ENCODE assay signal across 19 cellular contexts in the genomic region with DNA sequence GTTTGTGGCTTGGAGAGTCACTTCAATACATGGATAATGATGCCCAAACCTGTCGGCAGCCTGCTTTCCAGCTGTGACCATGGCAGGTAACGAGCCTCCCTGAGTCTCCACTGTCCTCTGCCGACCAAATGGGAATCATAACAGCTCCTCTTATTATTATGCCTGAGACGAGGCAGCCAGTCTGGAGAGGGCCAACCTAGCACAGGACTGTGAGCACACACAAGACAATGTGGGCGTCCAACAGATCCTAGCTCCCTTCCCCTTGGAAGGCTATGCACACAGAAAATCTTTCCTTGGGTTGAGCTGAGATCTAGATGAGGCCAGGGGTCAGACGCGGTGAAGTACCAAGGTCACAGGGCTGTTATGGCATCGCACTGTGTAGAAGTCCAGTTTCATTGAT. TPM values are rescaled to one million over a fixed set of nuclear protein-coding genes. Genes with fewer than 3 reads are reported as not detected.
DNase-seq lines count a peak whose midpoint lies in the region; ATAC-seq, FAIRE-seq and TF ChIP-seq lines count a peak whose summit lies in the region.
"Had no signal": no experiment of that assay in that cellular context is flagged by ENCODE, and none has a peak within 500 bp of the region (broad histone marks: within the 10 kb centered on the region; RNA-seq: fewer than 3 reads in every experiment).

No MANE protein-coding gene starts in this region.

- no peak overlapping the region for H3K27ac Mint-ChIP-seq in HFFc6
- H3K27ac Mint-ChIP-seq in nephron = peak overlapping the region; percentile 47 to 78 (median 58)

- TF ChIP-seq RAD21 in K562 (CRISPR knock-in tag; conservative IDR thresholded peaks at IDR 0.05 in 1 of 2, IDR thresholded peaks at IDR 0.05 in 1 of 2) = no peak
- no peak for TF ChIP-seq RAD21 in SK-N-SH (IDR thresholded peaks at IDR 0.05; ENCODE audit: low read length)

- intact Hi-C loops in K562 (cut with micrococcal nuclease) = loop anchor here (5.0 kb wide), 1 partner anchor 84 kb away; the partner anchor contains the start of genes CHPF and TMEM198

- H3K27me3 Mint-ChIP-seq in HFFc6 (ENCODE audit: insufficient read depth) (peaks cover 18% of the 10 kb centered on the region), nephron (ENCODE audit: low read depth) (peaks cover 24% of the 10 kb centered on the region)

- peaks cover 0 to 41% of the 10 kb centered on the region in 2 experiments; a peak in 2 of 5 replicates for H3K4me1 ChIP-seq in K562 (replicated peaks in 1 of 2; ENCODE audit: control insufficient read depth in 2 of 2, insufficient read depth in 2 of 2, low read length in 2 of 2)
- H3K4me1 ChIP-seq in SK-N-SH (ENCODE audit: control insufficient read depth in 1 of 2, insufficient read depth in 2 of 2, low read depth in 1 of 2, low read length in 1 of 2) = peaks cover 0 to 13% of the 10 kb centered on the region in 2 experiments; a peak in 1 of 4 replicates
- H3K4me1 ChIP-seq in HAP-1 = peaks cover 8% of the 10 kb centered on the region; the same call in 1 of the 2 replicates
- H3K4me1 ChIP-seq in small intestine (ENCODE audit: control insufficient read depth in 2 of 2, insufficient read depth in 1 of 2, low read depth in 1 of 2, low read length in 1 of 2) = peaks cover 0 to 2% of the 10 kb centered on the region in 2 donors

- no peaks in the 10 kb centered on the region for H3K9me1 ChIP-seq in K562 (ENCODE audit: control insufficient read depth, insufficient read depth, low read length)

- no peak for FAIRE-seq in K562 (lab: Jason Lieb, UNC)
- no peak for FAIRE-seq in small intestine (lab: Jason Lieb, UNC)

- H3K27me3 ChIP-seq in K562 (ENCODE audit: control insufficient read depth in 2 of 2, insufficient read depth in 2 of 2, low read length in 2 of 2) = peaks cover 2 to 16% of the 10 kb centered on the region in 2 experiments; a peak in 1 of 5 replicates
- no peaks in the 10 kb centered on the region for H3K27me3 ChIP-seq in SK-N-SH (ENCODE audit: insufficient read depth)
- H3K27me3 ChIP-seq in HAP-1 (ENCODE audit: low read depth) = no peaks in the 10 kb centered on the region; the same call in 1 of the 2 replicates
- peaks cover 2 to 4% of the 10 kb centered on the region in 2 donors for H3K27me3 ChIP-seq in small intestine (ENCODE audit: control insufficient read depth in 2 of 2, insufficient read depth in 2 of 2, low read length in 2 of 2)
- H3K27me3 ChIP-seq: gastroesophageal sphincter, sigmoid colon had no signal

- H4K20me1 ChIP-seq in K562 (replicated peaks; ENCODE audit: control insufficient read depth, insufficient read depth, low read length) (no peaks in the 10 kb centered on the region), SK-N-SH (ENCODE audit: insufficient read depth) (no peaks in the 10 kb centered on the region)

- no peaks in the 10 kb centered on the region for H3K79me2 ChIP-seq in K562 (ENCODE audit: control insufficient read depth, insufficient read depth, low read length)
- peaks cover 5% of the 10 kb centered on the region; the same call in 1 of the 2 replicates for H3K79me2 ChIP-seq in SK-N-SH (ENCODE audit: insufficient read depth)

- 33% methylated on average over 7 of the region's 8 CpGs for WGBS in K562 (ENCODE audit: insufficient coverage, low coverage, missing lambda C conversion rate)
- WGBS in SK-N-SH (ENCODE audit: low lambda C conversion rate) = 97% methylated on average over 7 of the region's 8 CpGs
- WGBS in small intestine, 3 donors = 49 to 71% (median 59%) methylated on average over 8 of the region's 8 CpGs

- no peak for TF ChIP-seq POLR2A in K562 (conservative IDR thresholded peaks at IDR 0.05)

- peaks cover 6% of the 10 kb centered on the region for H3K4me1 Mint-ChIP-seq in HFFc6 (ENCODE audit: low read depth)
- peaks cover 15% of the 10 kb centered on the region for H3K4me1 Mint-ChIP-seq in nephron

- H3K4me3 ChIP-seq in K562 (no peak overlapping the region), SK-N-SH (ENCODE audit: low read depth in 2 of 2, low read length in 1 of 2) (no peak overlapping the region), HAP-1 (no peak overlapping the region), small intestine (ENCODE audit: low read depth in 1 of 2, low read length in 2 of 2) (no peak overlapping the region)
- H3K4me3 ChIP-seq: lung had no signal

- in situ Hi-C loops in K562 (cut with MboI) = no loop called here
- in situ Hi-C loops in HAP-1 (cut with MboI; ENCODE audit: low sequenced_read_pairs) = no loop called here

- H3K4me3 Mint-ChIP-seq in HFFc6 (peak overlapping the region; percentile 78), nephron (peak overlapping the region; percentile 78 to 89 (median 86))

- no peak overlapping the region for H3K27ac ChIP-seq in K562 (ENCODE audit: extremely low read depth, low read depth, low read length)
- H3K27ac ChIP-seq in SK-N-SH (ENCODE audit: low read depth in 2 of 2, low read length in 1 of 2) = no peak overlapping the region
- no peak overlapping the region for H3K27ac ChIP-seq in small intestine (ENCODE audit: low read depth in 1 of 2, low read length in 1 of 2)
- H3K27ac ChIP-seq: 22Rv1, SJSA1, transverse colon had no signal

- TF ChIP-seq EP300 in K562 (IDR thresholded peaks at IDR 0.05; ENCODE audit: low read length) (no peak), SK-N-SH (IDR thresholded peaks at IDR 0.05; ENCODE audit: borderline replicate concordance in 1 of 2, low read depth in 1 of 2, low read length in 1 of 2) (no peak)

- H3K36me3 Mint-ChIP-seq in HFFc6 (ENCODE audit: low read depth) = no peaks in the 10 kb centered on the region
- H3K36me3 Mint-ChIP-seq in nephron (ENCODE audit: low read depth) = no peaks in the 10 kb centered on the region

- H3F3A ChIP-seq in SK-N-SH (replicated peaks; ENCODE audit: insufficient read depth) = no peaks in the 10 kb centered on the region

- H3K9me2 ChIP-seq in SK-N-SH = no peaks in the 10 kb centered on the region

- POLR2A ChIA-PET in K562 (lab: Yijun Ruan, JAX) (interaction anchor here (0.9 to 1.2 kb wide), 2 partner anchors 11 to 19 kb away, joined by 3 to 4 read pairs; no protein-coding TSS in a partner anchor), SK-N-SH (lab: Yijun Ruan, JAX) (interaction anchor here (0.7 to 4.5 kb wide), 5 partner anchors 10 to 55 kb away, joined by 3 to 18 read pairs (median 5); partner anchors contain the start of genes OBSL1 and STK11IP)

- H3K9me3 Mint-ChIP-seq in HFFc6 (no peaks in the 10 kb centered on the region), nephron (no peaks in the 10 kb centered on the region)

- H2AFZ ChIP-seq in K562 (ENCODE audit: low read depth, low read length) = no peak overlapping the region
- H2AFZ ChIP-seq in SK-N-SH (ENCODE audit: low read depth) = no peak overlapping the region

- peak; percentile 14 for DNase-seq in DMS 273 (lab: John Stamatoyannopoulos, UW; ENCODE audit: unreplicated experiment)
- no peak for DNase-seq in DMS 273 treated with DMSO at 0.1 percent for 48 hours (lab: John Stamatoyannopoulos, UW)
- DNase-seq in HFFc6 = no peak
- DNase-seq in K562 (ENCODE audit: extremely low read depth in 1 of 4, low spot score in 3 of 4) = no peak
- no peak for DNase-seq in SK-N-SH
- DNase-seq in HAP-1 (ENCODE audit: low spot score in 2 of 2) = no peak
- no peak for DNase-seq in small intestine
- DNase-seq: activated CD4-positive, alpha-beta T cell treated with anti-CD3 and anti-CD28 coated beads for 48 hours; amniotic stem cell; NCI-H1092; NCI-H82; sigmoid colon; transverse colon had no signal

- BruUV-seq in K562 (replicated peaks; lab: Mats Ljungman, UMichigan) = no TSS peak

- H3K9me3 ChIP-seq in K562 (replicated peaks; ENCODE audit: control insufficient read depth, insufficient read depth, low read depth, low read length) (no peaks in the 10 kb centered on the region), SK-N-SH (no peaks in the 10 kb centered on the region), HAP-1 (no peaks in the 10 kb centered on the region), small intestine (ENCODE audit: control insufficient read depth, low read depth) (no peaks in the 10 kb centered on the region)
- H3K9me3 ChIP-seq: gastroesophageal sphincter, sigmoid colon, SJSA1, transverse colon had no signal

- CTCF ChIA-PET in K562 (lab: Yijun Ruan, JAX; ENCODE audit: low intra/inter-chr PET ratio) (no interaction called here), SK-N-SH (lab: Yijun Ruan, JAX) (interaction anchor here (0.8 to 7.8 kb wide), 5 partner anchors 11 to 86 kb away, joined by 3 to 59 read pairs (median 4); partner anchors contain the start of gene STK11IP)

- no peak for TF ChIP-seq CTCF in HFFc6 (IDR thresholded peaks at IDR 0.05)
- 0 out of 6 replicates have a peak, but pooled peaks of 1 of the 3 experiments have one; percentile 3 for TF ChIP-seq CTCF in K562 (IDR thresholded peaks at IDR 0.05 in 2 of 3, conservative IDR thresholded peaks at IDR 0.05 in 1 of 3; ENCODE audit: insufficient read depth in 2 of 3, low read depth in 1 of 3, low read length in 3 of 3)
- no peak for TF ChIP-seq CTCF in nephron (IDR thresholded peaks at IDR 0.05; ENCODE audit: unreplicated experiment in 3 of 3)
- TF ChIP-seq CTCF in SK-N-SH (IDR thresholded peaks at IDR 0.05) = no peak

- peak; percentile 13; the same call in 2 of the 3 replicates for ATAC-seq in K562

- H3K36me3 ChIP-seq in K562 (ENCODE audit: control insufficient read depth, insufficient read depth, low read length) (no peaks in the 10 kb centered on the region), SK-N-SH (replicated peaks in 1 of 2; ENCODE audit: control insufficient read depth in 1 of 2, insufficient read depth in 2 of 2, low read length in 1 of 2) (no peaks in the 10 kb centered on the region), HAP-1 (replicated peaks) (no peaks in the 10 kb centered on the region), small intestine (ENCODE audit: control insufficient read depth in 2 of 2, insufficient read depth in 2 of 2, low read length in 2 of 2) (no peaks in the 10 kb centered on the region)
- H3K36me3 ChIP-seq: gastroesophageal sphincter, sigmoid colon, SJSA1, transverse colon had no signal

- H3K9ac ChIP-seq in K562 (ENCODE audit: insufficient read depth in 1 of 2, low read depth in 2 of 2, low read length in 2 of 2) = no peak overlapping the region
- H3K9ac ChIP-seq in SK-N-SH = no peak overlapping the region

- H3K4me2 ChIP-seq in K562 (ENCODE audit: insufficient read depth, low read length) = no peak overlapping the region
- H3K4me2 ChIP-seq in SK-N-SH = no peak overlapping the region

RNA-seq across cellular contexts. Expression of gene SLC4A3, which starts 0.9 kb away (rescaled TPM):
- total RNA-seq in HFFc6 (2021; fragmentation: NEBNext Ultra II Directional; extraction: Animal tissue kit (Norgen Biotek cat#: 25700)) = 10 to 100 TPM in 1 of 6 experiments, 1 to 10 TPM in 5; 3.7 to 13.5 (median 4.3) TPM
- 0.28 and 2.2 TPM in 2 replicates for total RNA-seq in K562 (2011; cell fraction: chromatin; rRNA removed; ENCODE audit: low replicate concordance)
- total RNA-seq in K562 (2011; cell fraction: nucleolus; rRNA removed) = 0.53 and 1.0 TPM in 2 replicates
- 0.53 and 0.59 TPM in 2 replicates for total RNA-seq in K562 (2011; cell fraction: nucleoplasm; rRNA removed)
- total RNA-seq in K562 (2014; rRNA removed) = not detected in 2 replicates
- total RNA-seq in K562 (2014; rRNA removed; fragmentation: Illumina TruSeq; extraction: Trizol) = not detected in 2 replicates
- total RNA-seq in K562 (2015; rRNA removed; fragmentation: Illumina TruSeq; extraction: Trizol) = 0.04 TPM in 1 of 2 replicates, not detected in the other
- 0.04 and 0.31 TPM in 2 replicates for total RNA-seq in K562 (2021)
- polyA plus RNA-seq in K562 (2011; rRNA removed) = 0.26 and 0.76 TPM in 2 replicates
- polyA plus RNA-seq in K562 (2011; cell fraction: cytosol; rRNA removed) = 0.39 and 0.62 TPM in 2 replicates
- 3.3 and 5.9 TPM in 2 replicates for polyA plus RNA-seq in K562 (2011; cell fraction: nucleus; rRNA removed)
- 0.08 and 0.17 TPM in 2 replicates for polyA plus RNA-seq in K562 (2012)
- 0.04 TPM in 1 of 2 replicates, not detected in the other for polyA plus RNA-seq in K562 (2014; fragmentation: Illumina TruSeq; extraction: Trizol)
- polyA plus RNA-seq in K562 (2014; fragmentation: Nextera tagmentation; extraction: Ambion mirVana) = not detected
- polyA plus RNA-seq in K562 (2014; rRNA removed) = 0.05 and 0.11 TPM in 2 replicates
- polyA minus RNA-seq in K562 (2011; rRNA and poly(A)+ RNA removed) = not detected in 2 replicates
- polyA minus RNA-seq in K562 (2011; cell fraction: cytosol; rRNA and poly(A)+ RNA removed) = not detected in 2 replicates
- polyA minus RNA-seq in K562 (2011; cell fraction: nucleus; rRNA and poly(A)+ RNA removed) = 1.1 and 2.2 TPM in 2 replicates
- 12.2 and 12.3 TPM in 2 replicates for polyA plus RNA-seq in SK-N-SH (2012; rRNA removed)
- 3.9 and 5.1 TPM in 2 replicates for polyA plus RNA-seq in SK-N-SH (2012; cell fraction: cytosol; rRNA removed)
- 53.0 and 74.5 TPM in 2 replicates for polyA plus RNA-seq in SK-N-SH (2012; cell fraction: nucleus; rRNA removed)
- polyA plus RNA-seq in small intestine = 1 to 10 TPM in 2 of 3 donors, not detected in 1; 1.1 to 2.2 TPM

RNA-seq across cellular contexts. Expression of gene STK11IP, which starts 28.9 kb away (rescaled TPM):
- total RNA-seq in HFFc6 (2021; fragmentation: NEBNext Ultra II Directional; extraction: Animal tissue kit (Norgen Biotek cat#: 25700)) = 10 to 100 TPM; 17.4 to 21.5 (median 18.9) TPM
- 27.6 and 95.1 TPM in 2 replicates for total RNA-seq in K562 (2011; cell fraction: chromatin; rRNA removed; ENCODE audit: low replicate concordance)
- 56.0 and 75.7 TPM in 2 replicates for total RNA-seq in K562 (2011; cell fraction: nucleolus; rRNA removed)
- 40.2 and 44.7 TPM in 2 replicates for total RNA-seq in K562 (2011; cell fraction: nucleoplasm; rRNA removed)
- total RNA-seq in K562 (2014; rRNA removed) = 8.5 and 10.3 TPM in 2 replicates
- total RNA-seq in K562 (2014; rRNA removed; fragmentation: Illumina TruSeq; extraction: Trizol) = 3.3 TPM in 2 replicates
- 5.6 and 6.5 TPM in 2 replicates for total RNA-seq in K562 (2015; rRNA removed; fragmentation: Illumina TruSeq; extraction: Trizol)
- total RNA-seq in K562 (2021) = 20.6 and 21.7 TPM in 2 replicates
- polyA plus RNA-seq in K562 (2011; rRNA removed) = 4.7 and 14.4 TPM in 2 replicates
- 5.6 and 6.8 TPM in 2 replicates for polyA plus RNA-seq in K562 (2011; cell fraction: cytosol; rRNA removed)
- polyA plus RNA-seq in K562 (2011; cell fraction: nucleus; rRNA removed) = 89.3 and 106 TPM in 2 replicates
- 14.2 TPM in 2 replicates for polyA plus RNA-seq in K562 (2012)
- polyA plus RNA-seq in K562 (2014; fragmentation: Illumina TruSeq; extraction: Trizol) = 7.3 and 10.6 TPM in 2 replicates
- polyA plus RNA-seq in K562 (2014; fragmentation: Nextera tagmentation; extraction: Ambion mirVana) = under 1 TPM; 0.52 to 0.89 TPM
- polyA plus RNA-seq in K562 (2014; rRNA removed) = 9.0 and 12.6 TPM in 2 replicates
- 5.2 and 5.4 TPM in 2 replicates for polyA minus RNA-seq in K562 (2011; rRNA and poly(A)+ RNA removed)
- polyA minus RNA-seq in K562 (2011; cell fraction: cytosol; rRNA and poly(A)+ RNA removed) = 9.6 and 10.6 TPM in 2 replicates
- 27.2 and 31.0 TPM in 2 replicates for polyA minus RNA-seq in K562 (2011; cell fraction: nucleus; rRNA and poly(A)+ RNA removed)
- 22.1 and 22.9 TPM in 2 replicates for polyA plus RNA-seq in SK-N-SH (2012; rRNA removed)
- polyA plus RNA-seq in SK-N-SH (2012; cell fraction: cytosol; rRNA removed) = 4.1 and 5.5 TPM in 2 replicates
- polyA plus RNA-seq in SK-N-SH (2012; cell fraction: nucleus; rRNA removed) = 141 and 185 TPM in 2 replicates
- 10 to 100 TPM; 20.4 to 38.9 (median 23.9) TPM for polyA plus RNA-seq in small intestine

RNA-seq across cellular contexts. Expression of gene INHA, which starts 54.4 kb away (rescaled TPM):
- under 1 TPM in 5 of 6 experiments, not detected in 1; 0.14 to 0.45 (median 0.25) TPM for total RNA-seq in HFFc6 (2021; fragmentation: NEBNext Ultra II Directional; extraction: Animal tissue kit (Norgen Biotek cat#: 25700))
- 0.56 and 0.93 TPM in 2 replicates for total RNA-seq in K562 (2011; cell fraction: chromatin; rRNA removed; ENCODE audit: low replicate concordance)
- 0.79 and 1.0 TPM in 2 replicates for total RNA-seq in K562 (2011; cell fraction: nucleolus; rRNA removed)
- total RNA-seq in K562 (2011; cell fraction: nucleoplasm; rRNA removed) = 0.84 and 1.1 TPM in 2 replicates
- total RNA-seq in K562 (2014; rRNA removed) = 1.1 and 1.3 TPM in 2 replicates
- 0.11 and 0.13 TPM in 2 replicates for total RNA-seq in K562 (2014; rRNA removed; fragmentation: Illumina TruSeq; extraction: Trizol)
- total RNA-seq in K562 (2015; rRNA removed; fragmentation: Illumina TruSeq; extraction: Trizol) = 0.40 and 0.41 TPM in 2 replicates
- 0.51 and 0.71 TPM in 2 replicates for total RNA-seq in K562 (2021)
- polyA plus RNA-seq in K562 (2011; rRNA removed) = 0.61 and 0.72 TPM in 2 replicates
- 1.0 and 3.8 TPM in 2 replicates for polyA plus RNA-seq in K562 (2011; cell fraction: cytosol; rRNA removed)
- polyA plus RNA-seq in K562 (2011; cell fraction: nucleus; rRNA removed) = 3.8 and 4.3 TPM in 2 replicates
- polyA plus RNA-seq in K562 (2012) = 0.68 and 1.8 TPM in 2 replicates
- polyA plus RNA-seq in K562 (2014; fragmentation: Illumina TruSeq; extraction: Trizol) = 0.36 and 0.61 TPM in 2 replicates
- under 1 TPM; 0.07 TPM for polyA plus RNA-seq in K562 (2014; fragmentation: Nextera tagmentation; extraction: Ambion mirVana)
- 0.90 and 1.9 TPM in 2 replicates for polyA plus RNA-seq in K562 (2014; rRNA removed)
- polyA minus RNA-seq in K562 (2011; rRNA and poly(A)+ RNA removed) = 0.14 and 0.15 TPM in 2 replicates
- polyA minus RNA-seq in K562 (2011; cell fraction: cytosol; rRNA and poly(A)+ RNA removed) = not detected in 2 replicates
- polyA minus RNA-seq in K562 (2011; cell fraction: nucleus; rRNA and poly(A)+ RNA removed) = 0.33 and 0.40 TPM in 2 replicates
- 1.2 and 1.6 TPM in 2 replicates for polyA plus RNA-seq in SK-N-SH (2012; rRNA removed)
- polyA plus RNA-seq in SK-N-SH (2012; cell fraction: cytosol; rRNA removed) = 0.10 and 0.22 TPM in 2 replicates
- polyA plus RNA-seq in SK-N-SH (2012; cell fraction: nucleus; rRNA removed) = 13.8 and 15.1 TPM in 2 replicates
- under 1 TPM in 1 of 3 donors, not detected in 2; 0.18 TPM for polyA plus RNA-seq in small intestine
- total RNA-seq: HT1080, transverse colon had no signal

RNA-seq across cellular contexts. Expression of gene OBSL1, which starts 55.2 kb away (rescaled TPM):
- total RNA-seq in HFFc6 (2021; fragmentation: NEBNext Ultra II Directional; extraction: Animal tissue kit (Norgen Biotek cat#: 25700)) = 10 to 100 TPM; 60.0 to 85.2 (median 65.8) TPM
- total RNA-seq in K562 (2011; cell fraction: chromatin; rRNA removed; ENCODE audit: low replicate concordance) = 21.4 and 68.9 TPM in 2 replicates
- 49.9 and 55.4 TPM in 2 replicates for total RNA-seq in K562 (2011; cell fraction: nucleolus; rRNA removed)
- 22.7 and 27.9 TPM in 2 replicates for total RNA-seq in K562 (2011; cell fraction: nucleoplasm; rRNA removed)
- total RNA-seq in K562 (2014; rRNA removed) = 14.9 and 19.2 TPM in 2 replicates
- total RNA-seq in K562 (2014; rRNA removed; fragmentation: Illumina TruSeq; extraction: Trizol) = 2.5 and 3.0 TPM in 2 replicates
- total RNA-seq in K562 (2015; rRNA removed; fragmentation: Illumina TruSeq; extraction: Trizol) = 8.6 and 9.6 TPM in 2 replicates
- total RNA-seq in K562 (2021) = 24.5 and 26.6 TPM in 2 replicates
- 10.2 and 14.7 TPM in 2 replicates for polyA plus RNA-seq in K562 (2011; rRNA removed)
- 9.2 and 21.4 TPM in 2 replicates for polyA plus RNA-seq in K562 (2011; cell fraction: cytosol; rRNA removed)
- 91.1 and 133 TPM in 2 replicates for polyA plus RNA-seq in K562 (2011; cell fraction: nucleus; rRNA removed)
- polyA plus RNA-seq in K562 (2012) = 27.0 and 40.4 TPM in 2 replicates
- 6.8 and 12.6 TPM in 2 replicates for polyA plus RNA-seq in K562 (2014; fragmentation: Illumina TruSeq; extraction: Trizol)
- polyA plus RNA-seq in K562 (2014; fragmentation: Nextera tagmentation; extraction: Ambion mirVana) = 1 to 10 TPM; 1.2 to 1.9 TPM
- polyA plus RNA-seq in K562 (2014; rRNA removed) = 19.3 and 19.8 TPM in 2 replicates
- polyA minus RNA-seq in K562 (2011; rRNA and poly(A)+ RNA removed) = 6.2 and 8.2 TPM in 2 replicates
- 14.2 and 18.7 TPM in 2 replicates for polyA minus RNA-seq in K562 (2011; cell fraction: cytosol; rRNA and poly(A)+ RNA removed)
- polyA minus RNA-seq in K562 (2011; cell fraction: nucleus; rRNA and poly(A)+ RNA removed) = 17.0 and 18.6 TPM in 2 replicates
- 70.9 and 93.0 TPM in 2 replicates for polyA plus RNA-seq in SK-N-SH (2012; rRNA removed)
- 27.1 and 45.0 TPM in 2 replicates for polyA plus RNA-seq in SK-N-SH (2012; cell fraction: cytosol; rRNA removed)
- 274 and 319 TPM in 2 replicates for polyA plus RNA-seq in SK-N-SH (2012; cell fraction: nucleus; rRNA removed)
- 10 to 100 TPM in 2 of 3 donors, 1 to 10 TPM in 1; 4.5 to 16.3 (median 14.6) TPM for polyA plus RNA-seq in small intestine
